ENCODE assay signal across 16 cellular contexts in the genomic region with DNA sequence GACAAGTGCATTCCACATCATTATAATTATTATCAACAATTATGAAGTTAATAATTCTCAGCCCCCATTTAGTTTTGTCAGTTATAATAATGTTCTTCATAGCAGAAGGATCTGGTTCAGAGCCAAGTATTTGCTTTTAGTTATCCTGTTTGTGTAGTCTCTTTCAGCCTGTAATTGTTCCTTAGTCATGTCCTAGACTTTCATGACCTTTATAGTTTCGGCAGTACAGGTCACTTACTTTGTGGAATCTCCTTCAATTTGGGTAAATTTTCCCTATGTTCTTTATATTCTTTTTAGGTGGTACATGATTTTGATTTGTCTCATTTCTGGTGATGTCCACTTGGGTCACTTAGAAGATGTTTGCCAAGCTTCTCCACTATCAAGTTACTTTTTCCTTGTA. TPM values are rescaled to one million over a fixed set of nuclear protein-coding genes. Genes with fewer than 3 reads are reported as not detected.
DNase-seq lines count a peak whose midpoint lies in the region; ATAC-seq, FAIRE-seq and TF ChIP-seq lines count a peak whose summit lies in the region.
"Had no signal": no experiment of that assay in that cellular context is flagged by ENCODE, and none has a peak within 500 bp of the region (broad histone marks: within the 10 kb centered on the region; RNA-seq: fewer than 3 reads in every experiment).

No MANE protein-coding gene starts in this region.

- H3K9me2 ChIP-seq in GM23338 (ENCODE audit: insufficient read depth): no peaks in the 10 kb centered on the region

- intact Hi-C loops in testis (cut with DNase I; ENCODE audit: low total_unique reads): no loop called here

- in situ Hi-C loops in GM13976 (cut with MboI; ENCODE audit: low sequenced_read_pairs, unreplicated experiment): no loop called here

- ATAC-seq in A549 (no peak), GM23338 (no peak)
- no peak for ATAC-seq in naive thymus-derived CD8-positive, alpha-beta T cell

- no peaks in the 10 kb centered on the region for H3F3A ChIP-seq in GM23338 (replicated peaks; ENCODE audit: low read depth)

- WGBS in A549 (ENCODE audit: missing lambda C conversion rate): 16% methylated on average over 1 of the region's 1 CpG
- WGBS in testis, 2 donors: 23 to 30% methylated on average over 1 of the region's 1 CpG

- TF ChIP-seq POLR2A in A549 (IDR thresholded peaks at IDR 0.05; ENCODE audit: low read length) (no peak), testis (IDR thresholded peaks at IDR 0.05) (no peak)

- H4K20me1 ChIP-seq in GM23338 (replicated peaks; ENCODE audit: insufficient read depth): peaks cover 40% of the 10 kb centered on the region

- H3K4me1 ChIP-seq in A549 (peaks cover 72% of the 10 kb centered on the region), GM23338 (ENCODE audit: insufficient read depth) (peaks cover 13% of the 10 kb centered on the region), testis (peaks cover 47% of the 10 kb centered on the region)

- no peaks in the 10 kb centered on the region for H3K27me3 ChIP-seq in GM23338 (ENCODE audit: insufficient read depth)
- H3K27me3 ChIP-seq in testis: no peaks in the 10 kb centered on the region

- no peak for TF ChIP-seq CTCF in A549 (IDR thresholded peaks at IDR 0.05)
- TF ChIP-seq CTCF in GM23338 (conservative IDR thresholded peaks at IDR 0.05; ENCODE audit: low read depth in 2 of 2): no peak
- TF ChIP-seq CTCF in GM13976 (IDR thresholded peaks at IDR 0.05; ENCODE audit: borderline replicate concordance, control extremely low read depth, extremely low read depth, insufficient read depth, missing control alignments): no peak
- TF ChIP-seq CTCF in testis (IDR thresholded peaks at IDR 0.05): no peak

- H3K27ac ChIP-seq in A549: peak overlapping the region in 1 of 2 experiments; percentile 30; a peak in 2 of 6 replicates
- no peak overlapping the region for H3K27ac ChIP-seq in GM23338 (ENCODE audit: low read depth)
- peak overlapping the region in 1 of 2 donors; percentile 38 for H3K27ac ChIP-seq in testis

- H3K27ac Mint-ChIP-seq in GM23338: peak overlapping the region; percentile 36; the same call in 1 of the 2 replicates
- H3K27ac Mint-ChIP-seq in naive thymus-derived CD8-positive, alpha-beta T cell: peak overlapping the region in 6 of 10 donors; percentile 12 to 61 (median 28)
- H3K27ac Mint-ChIP-seq: activated CD4-positive, alpha-beta memory T cell treated with anti-CD3 and anti-CD28 coated beads for 36 hours; stimulated activated naive B cell treated with anti-CD40 and anti-IgM and Interleukin-4, amounts not matched to agents 10 μg/mL and 1 μg/mL and 100 μg/mL, for 72 hours had no signal

- H3K27me3 Mint-ChIP-seq in GM23338 (ENCODE audit: insufficient read depth, low read depth, poor library complexity): peaks cover 2% of the 10 kb centered on the region
- H3K27me3 Mint-ChIP-seq in naive thymus-derived CD8-positive, alpha-beta T cell: no peaks in the 10 kb centered on the region
- H3K27me3 Mint-ChIP-seq: activated CD4-positive, alpha-beta memory T cell treated with anti-CD3 and anti-CD28 coated beads for 36 hours; stimulated activated naive B cell treated with anti-CD40 and anti-IgM and Interleukin-4, amounts not matched to agents 10 μg/mL and 1 μg/mL and 100 μg/mL, for 72 hours had no signal

- CTCF ChIA-PET in A549 (lab: Yijun Ruan, JAX): interaction anchor here (1.1 to 6.6 kb wide), 9 partner anchors 29 to 227 kb away, joined by 3 to 90 read pairs (median 6); no protein-coding TSS in a partner anchor

- H3K4me3 Mint-ChIP-seq in GM23338: no peak overlapping the region
- no peak overlapping the region for H3K4me3 Mint-ChIP-seq in naive thymus-derived CD8-positive, alpha-beta T cell
- H3K4me3 Mint-ChIP-seq: activated CD4-positive, alpha-beta memory T cell treated with anti-CD3 and anti-CD28 coated beads for 36 hours; stimulated activated naive B cell treated with anti-CD40 and anti-IgM and Interleukin-4, amounts not matched to agents 10 μg/mL and 1 μg/mL and 100 μg/mL, for 72 hours had no signal

- H3K9me3 ChIP-seq in A549 (no peaks in the 10 kb centered on the region), testis (no peaks in the 10 kb centered on the region)

- H3K36me3 Mint-ChIP-seq in GM23338 (ENCODE audit: low read depth): peaks cover 2% of the 10 kb centered on the region; the same call in 2 of the 3 replicates
- peaks cover 0 to 16% (median 1%) of the 10 kb centered on the region in 3 donors for H3K36me3 Mint-ChIP-seq in naive thymus-derived CD8-positive, alpha-beta T cell

- H3K36me3 ChIP-seq in GM23338 (ENCODE audit: insufficient read depth) (no peaks in the 10 kb centered on the region), testis (ENCODE audit: low read depth, missing control alignments) (no peaks in the 10 kb centered on the region)

- peaks cover 100% of the 10 kb centered on the region for H3K79me2 ChIP-seq in GM23338 (replicated peaks; ENCODE audit: insufficient read depth)

- no peak for TF ChIP-seq RAD21 in A549 (conservative IDR thresholded peaks at IDR 0.05 in 1 of 2, IDR thresholded peaks at IDR 0.05 in 1 of 2)

- H3K4me3 ChIP-seq in A549 (no peak overlapping the region), GM23338 (no peak overlapping the region), testis (no peak overlapping the region)

- DNase-seq in A549 (ENCODE audit: low read depth in 1 of 2, low spot score in 1 of 2) (no peak), GM23338 (ENCODE audit: low spot score) (no peak), cerebellar cortex (ENCODE audit: low spot score) (peak; percentile 23), NCI-H1092 treated with DMSO at 0.1 percent for 48 hours (lab: John Stamatoyannopoulos, UW) (no peak), midbrain (lab: John Stamatoyannopoulos, UW) (no peak), GM13976 (ENCODE audit: low spot score) (no peak), testis (no peak)
- DNase-seq in naive thymus-derived CD8-positive, alpha-beta T cell: no peak
- DNase-seq: activated CD4-positive, alpha-beta memory T cell treated with anti-CD3 and anti-CD28 coated beads for 36 hours; AML-193; stimulated activated CD4-positive, alpha-beta T cell treated with anti-CD3 and anti-CD28 coated beads, Interleukin-4, amount 100 ng/mL, for 24 hours; stimulated activated naive B cell treated with anti-CD40 and anti-IgM and Interleukin-4, amounts not matched to agents 10 μg/mL and 1 μg/mL and 100 μg/mL, for 72 hours; T-helper 2 cell had no signal

- no peak for TF ChIP-seq EP300 in A549 (IDR thresholded peaks at IDR 0.05)

- POLR2A ChIA-PET in A549 (lab: Yijun Ruan, JAX): no interaction called here
- POLR2A ChIA-PET in naive thymus-derived CD8-positive, alpha-beta T cell (lab: Charles Lee): interaction anchor here (0.8 kb wide), 1 partner anchor 38 kb away, joined by 5 read pairs; no protein-coding TSS in a partner anchor

- no peaks in the 10 kb centered on the region for H3K9me3 Mint-ChIP-seq in GM23338
- no peaks in the 10 kb centered on the region for H3K9me3 Mint-ChIP-seq in naive thymus-derived CD8-positive, alpha-beta T cell
- H3K9me3 Mint-ChIP-seq: activated CD4-positive, alpha-beta memory T cell treated with anti-CD3 and anti-CD28 coated beads for 36 hours; stimulated activated naive B cell treated with anti-CD40 and anti-IgM and Interleukin-4, amounts not matched to agents 10 μg/mL and 1 μg/mL and 100 μg/mL, for 72 hours had no signal

- H3K4me1 Mint-ChIP-seq in GM23338: peaks cover 28% of the 10 kb centered on the region
- H3K4me1 Mint-ChIP-seq in naive thymus-derived CD8-positive, alpha-beta T cell: peaks cover 10 to 70% (median 45%) of the 10 kb centered on the region in 4 donors

- FAIRE-seq in A549 (lab: Jason Lieb, UNC): no peak
- FAIRE-seq: bronchial epithelial cell, H1 had no signal

- H3K4me2 ChIP-seq in A549 (peak overlapping the region; percentile 61), GM23338 (no peak overlapping the region)

- no peak overlapping the region for H2AFZ ChIP-seq in GM23338

TF ChIP-seq in A549, 52 proteins besides CTCF, POLR2A, EP300 and RAD21:
- TF ChIP-seq CHD2 (IDR thresholded peaks at IDR 0.05; ENCODE audit: low read length, partially characterized antibody) (no peak), BHLHE40 (IDR thresholded peaks at IDR 0.05; ENCODE audit: low read depth, low read length) (no peak), NR3C1 (IDR thresholded peaks at IDR 0.05) (no peak), RARB (CRISPR knock-in tag; IDR thresholded peaks at IDR 0.05) (no peak), HEYL (CRISPR knock-in tag; IDR thresholded peaks at IDR 0.05) (no peak)

TF ChIP-seq in GM23338, 12 proteins besides CTCF, POLR2A, EP300 and RAD21 (continues in another document):
- no peak for TF ChIP-seq NANOG (IDR thresholded peaks at IDR 0.05; ENCODE audit: borderline replicate concordance)

RNA-seq across cellular contexts. Expression of gene UBE2R2, which starts 34.3 kb away (rescaled TPM):
- 44.9 and 48.1 TPM in 2 replicates for polyA plus RNA-seq in A549 (2011; rRNA removed)
- polyA plus RNA-seq in A549 (2012; cell fraction: cytosol; rRNA removed): 19.9 and 20.4 TPM in 2 replicates
- polyA plus RNA-seq in A549 (2012; cell fraction: nucleus; rRNA removed): 10.2 and 11.6 TPM in 2 replicates
- 37.9 to 41.7 TPM (median 41.2 TPM) in 3 replicates for polyA plus RNA-seq in A549 (2017; fragmentation: RNase III; extraction: RNeasy Plus Mini Kit Qiagen cat#74134 plus additional on column Dnase treatment)
- polyA minus RNA-seq in A549 (2011; rRNA and poly(A)+ RNA removed): 34.8 and 36.2 TPM in 2 replicates
- total RNA-seq in GM23338 (2014; rRNA removed; shearing (Covaris generic)): 32.5 and 36.4 TPM in 2 replicates
- 23.2 and 23.4 TPM in 2 replicates for polyA plus RNA-seq in GM23338 (2016; fragmentation: Nextera tagmentation; extraction: Ambion mirVana)
- 10 to 100 TPM; 29.7 to 32.1 TPM for total RNA-seq in naive thymus-derived CD8-positive, alpha-beta T cell
- 10 to 100 TPM; 13.1 to 16.1 (median 13.4) TPM for polyA plus RNA-seq in naive thymus-derived CD8-positive, alpha-beta T cell
- 10 to 100 TPM; 50.2 to 72.6 TPM for total RNA-seq in testis
- polyA plus RNA-seq in testis (ENCODE audit: insufficient read depth, low read depth, low replicate concordance): 85.7 TPM

RNA-seq across cellular contexts. Expression of gene PRSS3, which starts 55.9 kb away (rescaled TPM):
- polyA plus RNA-seq in A549 (2011; rRNA removed): 2.0 and 3.3 TPM in 2 replicates
- 1.0 and 1.2 TPM in 2 replicates for polyA plus RNA-seq in A549 (2012; cell fraction: cytosol; rRNA removed)
- 0.59 and 1.3 TPM in 2 replicates for polyA plus RNA-seq in A549 (2012; cell fraction: nucleus; rRNA removed)
- 1.9 to 4.3 TPM (median 4.0 TPM) in 3 replicates for polyA plus RNA-seq in A549 (2017; fragmentation: RNase III; extraction: RNeasy Plus Mini Kit Qiagen cat#74134 plus additional on column Dnase treatment)
- polyA minus RNA-seq in A549 (2011; rRNA and poly(A)+ RNA removed): 2.9 and 3.7 TPM in 2 replicates
- 2.5 and 4.2 TPM in 2 replicates for total RNA-seq in GM23338 (2014; rRNA removed; shearing (Covaris generic))
- 3.4 and 4.5 TPM in 2 replicates for polyA plus RNA-seq in GM23338 (2016; fragmentation: Nextera tagmentation; extraction: Ambion mirVana)
- under 1 TPM in 1 of 2 experiments, not detected in 1; 0.52 TPM for total RNA-seq in naive thymus-derived CD8-positive, alpha-beta T cell
- not detected for polyA plus RNA-seq in naive thymus-derived CD8-positive, alpha-beta T cell
- total RNA-seq in testis: 1 to 10 TPM in 1 of 2 donors, under 1 TPM in 1; 0.68 to 3.3 TPM
- polyA plus RNA-seq in testis (ENCODE audit: insufficient read depth, low read depth, low replicate concordance): 6.5 TPM
- total RNA-seq: activated CD4-positive, alpha-beta memory T cell treated with anti-CD3 and anti-CD28 coated beads for 36 hours; H1; mesenteric fat pad had no signal
